Comparison of ENCODE assay signal across 29 cellular contexts in the genomic region with DNA sequence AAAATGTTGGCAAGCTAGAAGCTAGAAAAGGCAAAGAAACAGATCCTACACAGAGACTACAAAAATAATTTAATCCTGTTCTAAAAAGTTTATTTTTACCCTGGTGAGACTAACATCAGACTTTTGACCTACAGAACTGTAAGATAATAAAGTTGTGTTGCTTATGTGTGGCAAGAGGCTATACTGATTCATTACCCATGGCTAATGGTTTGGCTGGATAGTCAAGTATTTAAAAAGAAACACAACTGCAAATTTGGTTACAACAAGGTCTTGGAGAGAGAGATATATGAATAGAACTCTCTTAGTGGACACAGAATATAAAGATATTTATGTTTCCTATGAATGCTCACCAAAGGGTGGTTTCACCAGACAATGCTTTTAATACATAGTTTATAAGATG.
DNase-seq lines count a peak whose midpoint lies in the region; ATAC-seq and TF ChIP-seq lines count a peak whose summit lies in the region.
"Had no signal": no experiment of that assay in that cellular context is flagged by ENCODE, and none has a peak within 500 bp of the region (broad histone marks: within the 10 kb centered on the region; RNA-seq: fewer than 3 reads in every experiment).

No MANE protein-coding gene starts in this region.

- H3K9me3 ChIP-seq in SK-N-SH (no peaks in the 10 kb centered on the region), PC-3 (ENCODE audit: low read length) (no peaks in the 10 kb centered on the region)
- H3K9me3 ChIP-seq: BE2C, stomach, tibial nerve had no signal

- H3K79me2 ChIP-seq in SK-N-SH (ENCODE audit: insufficient read depth) (no peaks in the 10 kb centered on the region), PC-3 (ENCODE audit: low read length) (no peaks in the 10 kb centered on the region)

- H3K4me3 ChIP-seq in SK-N-SH (ENCODE audit: low read depth in 2 of 2, low read length in 1 of 2) (no peak overlapping the region), astrocyte of the cerebellum (ENCODE audit: low read depth, low read length) (no peak overlapping the region), foreskin fibroblast (ENCODE audit: low read depth in 1 of 2, low read length in 2 of 2) (no peak overlapping the region), PC-3 (ENCODE audit: low read length) (no peak overlapping the region)
- H3K4me3 ChIP-seq: stomach, tibial nerve had no signal

- H4K20me1 ChIP-seq in SK-N-SH (ENCODE audit: insufficient read depth), result no peaks in the 10 kb centered on the region
- no peaks in the 10 kb centered on the region for H4K20me1 ChIP-seq in PC-3 (ENCODE audit: low read length)

- intact Hi-C loops in PC-3 (cut with micrococcal nuclease), result no loop called here

- BruUV-seq in PC-3 (replicated peaks; lab: Mats Ljungman, UMichigan), result no TSS peak

- H3K27me3 ChIP-seq in SK-N-SH (ENCODE audit: insufficient read depth) (no peaks in the 10 kb centered on the region), PC-3 (ENCODE audit: low read length) (no peaks in the 10 kb centered on the region)
- H3K27me3 ChIP-seq: BE2C, stomach, tibial nerve had no signal

- H3F3A ChIP-seq in SK-N-SH (replicated peaks; ENCODE audit: insufficient read depth) (peaks cover 37% of the 10 kb centered on the region), PC-3 (ENCODE audit: low read length, unreplicated experiment) (no peaks in the 10 kb centered on the region)

- no peak for DNase-seq in SK-N-SH
- DNase-seq in astrocyte of the cerebellum (ENCODE audit: low read depth), result peak; percentile 11
- peak; percentile 59 to 65 for DNase-seq in foreskin fibroblast
- DNase-seq in PC-3, result no peak
- DNase-seq: activated CD8-positive, alpha-beta memory T cell treated with anti-CD3 and anti-CD28 coated beads for 24 hours; activated naive CD4-positive, alpha-beta T cell treated with anti-CD3 and anti-CD28 coated beads for 36 hours; activated T-cell treated with anti-CD3 and anti-CD28 coated beads, Interleukin-2, amount 50 U/mL, for 24 hours; aorta; BE2C; COR-L47; DMS79 treated with DMSO at 0.1 percent for 48 hours; effector CD8-positive, alpha-beta T cell; erythroblast; glutamatergic neuron; mammary epithelial cell; naive B cell; NCI-H1436 treated with DMSO at 0.1 percent for 48 hours; NCI-H526 treated with DMSO at 0.1 percent for 48 hours; occipital lobe; retina; stimulated activated CD4-positive, alpha-beta T cell treated with anti-CD3 and anti-CD28 coated beads, Interleukin-12 subunit alpha, Interleukin-12 subunit beta, amount 100 ng/mL, for 4 hours; stimulated activated CD4-positive, alpha-beta T cell treated with anti-CD3 and anti-CD28 coated beads, Interleukin-4, amount 100 ng/mL, for 4 hours; stomach had no signal

- peak overlapping the region; percentile 60; the same call in 1 of the 2 replicates for H3K4me2 ChIP-seq in SK-N-SH
- no peak overlapping the region for H3K4me2 ChIP-seq in PC-3 (ENCODE audit: low read length)

- peak overlapping the region; percentile 84 to 95; a peak in 3 of 4 replicates for H3K27ac ChIP-seq in SK-N-SH (ENCODE audit: low read depth in 2 of 2, low read length in 1 of 2)
- no peak overlapping the region for H3K27ac ChIP-seq in PC-3 (ENCODE audit: low read length)
- H3K27ac ChIP-seq: 22Rv1, stomach, tibial nerve had no signal

- H2AFZ ChIP-seq in SK-N-SH (ENCODE audit: low read depth) (peak overlapping the region; percentile 54), PC-3 (ENCODE audit: low read length) (no peak overlapping the region)

- H3K4me1 ChIP-seq in SK-N-SH (ENCODE audit: control insufficient read depth in 1 of 2, insufficient read depth in 2 of 2, low read depth in 1 of 2, low read length in 1 of 2), result peaks cover 0 to 28% of the 10 kb centered on the region in 2 experiments; a peak in 3 of 4 replicates
- H3K4me1 ChIP-seq in PC-3 (ENCODE audit: insufficient read depth, low read length), result peaks cover 12% of the 10 kb centered on the region; the same call in 1 of the 2 replicates
- H3K4me1 ChIP-seq: BE2C, stomach, tibial nerve had no signal

- H3K36me3 ChIP-seq in SK-N-SH (replicated peaks in 1 of 2; ENCODE audit: control insufficient read depth in 1 of 2, insufficient read depth in 2 of 2, low read length in 1 of 2), result no peaks in the 10 kb centered on the region
- no peaks in the 10 kb centered on the region for H3K36me3 ChIP-seq in PC-3 (ENCODE audit: low read depth, low read length)
- H3K36me3 ChIP-seq: BE2C, stomach, tibial nerve had no signal

- in situ Hi-C loops in astrocyte of the cerebellum (cut with HindIII; ENCODE audit: low sequenced_read_pairs), result no loop called here

- POLR2A ChIA-PET in SK-N-SH (lab: Yijun Ruan, JAX), result no interaction called here
- POLR2A ChIA-PET in PC-3 (lab: Charles Lee; ENCODE audit: unreplicated experiment), result no interaction called here

- peak overlapping the region; percentile 57; the same call in 1 of the 2 replicates for H3K9ac ChIP-seq in SK-N-SH
- no peak overlapping the region for H3K9ac ChIP-seq in PC-3 (ENCODE audit: low read length)

- TF ChIP-seq CTCF in SK-N-SH (IDR thresholded peaks at IDR 0.05) (no peak), astrocyte of the cerebellum (IDR thresholded peaks at IDR 0.05; ENCODE audit: low read depth, low read length, missing control alignments) (no peak), foreskin fibroblast (IDR thresholded peaks at IDR 0.05; ENCODE audit: low read depth, low read length) (no peak), PC-3 (conservative IDR thresholded peaks at IDR 0.05; ENCODE audit: low read depth, low read length) (no peak)

- CTCF ChIA-PET in SK-N-SH (lab: Yijun Ruan, JAX), result interaction anchor here (0.9 kb wide), 1 partner anchor 9 kb away, joined by 3 read pairs; no protein-coding TSS in a partner anchor
- CTCF ChIA-PET in PC-3 (lab: Charles Lee), result no interaction called here

- H3K9me2 ChIP-seq in SK-N-SH (peaks cover 5% of the 10 kb centered on the region; the same call in 1 of the 2 replicates), PC-3 (replicated peaks; ENCODE audit: low read length) (no peaks in the 10 kb centered on the region)

- TF ChIP-seq RAD21 in SK-N-SH (IDR thresholded peaks at IDR 0.05; ENCODE audit: low read length), result no peak

- no peak for TF ChIP-seq EP300 in SK-N-SH (IDR thresholded peaks at IDR 0.05; ENCODE audit: borderline replicate concordance in 1 of 2, low read depth in 1 of 2, low read length in 1 of 2)

- ATAC-seq in SK-N-SH treated with all-trans-retinoic acid at 6 μM for 48 hours (no peak), GM21825 (IDR thresholded peaks at IDR 0.05; ENCODE audit: unreplicated experiment) (no peak), PC-3 (no peak), GM18868 (IDR thresholded peaks at IDR 0.05; ENCODE audit: unreplicated experiment) (no peak), HG02571 (IDR thresholded peaks at IDR 0.05; ENCODE audit: unreplicated experiment) (no peak)

TF ChIP-seq in SK-N-SH, 30 proteins besides CTCF, POLR2A, EP300 and RAD21 (continues in another document):
- TF ChIP-seq PBX3 (IDR thresholded peaks at IDR 0.05) (no peak), ELF1 (IDR thresholded peaks at IDR 0.05) (no peak), TAF1 (IDR thresholded peaks at IDR 0.05; ENCODE audit: borderline replicate concordance, low read depth, low read length) (no peak), RXRA (IDR thresholded peaks at IDR 0.05; ENCODE audit: borderline replicate concordance, low read depth) (no peak), USF1 (IDR thresholded peaks at IDR 0.05; ENCODE audit: borderline replicate concordance, low read depth) (no peak), FOXJ3 (CRISPR knock-in tag; IDR thresholded peaks at IDR 0.05) (no peak), GATA2 (CRISPR knock-in tag; IDR thresholded peaks at IDR 0.05) (no peak), JUND (IDR thresholded peaks at IDR 0.05) (no peak)

TF ChIP-seq in SK-N-SH treated with all-trans-retinoic acid at 6 μM for 48 hours, 23 proteins besides CTCF, POLR2A, EP300 and RAD21 (continues in another document):
- TF ChIP-seq CSRNP3 (CRISPR knock-in tag; IDR thresholded peaks at IDR 0.05) (no peak), TSHZ2 (CRISPR knock-in tag; IDR thresholded peaks at IDR 0.05) (no peak), ZFP3 (CRISPR knock-in tag; IDR thresholded peaks at IDR 0.05) (no peak), RARB (CRISPR knock-in tag; IDR thresholded peaks at IDR 0.05) (no peak), ZNF565 (CRISPR knock-in tag; conservative IDR thresholded peaks at IDR 0.05; ENCODE audit: low read depth) (no peak)

Comparison
In these comparisons a context has a peak if more than half of its experiments do, and no peak if none do; other contexts are left out.
1. DNase-seq: peak in astrocyte of the cerebellum (single experiment) and foreskin fibroblast (2 of 2); none in SK-N-SH (single experiment) and PC-3 (single experiment).